In the genomic region with DNA sequence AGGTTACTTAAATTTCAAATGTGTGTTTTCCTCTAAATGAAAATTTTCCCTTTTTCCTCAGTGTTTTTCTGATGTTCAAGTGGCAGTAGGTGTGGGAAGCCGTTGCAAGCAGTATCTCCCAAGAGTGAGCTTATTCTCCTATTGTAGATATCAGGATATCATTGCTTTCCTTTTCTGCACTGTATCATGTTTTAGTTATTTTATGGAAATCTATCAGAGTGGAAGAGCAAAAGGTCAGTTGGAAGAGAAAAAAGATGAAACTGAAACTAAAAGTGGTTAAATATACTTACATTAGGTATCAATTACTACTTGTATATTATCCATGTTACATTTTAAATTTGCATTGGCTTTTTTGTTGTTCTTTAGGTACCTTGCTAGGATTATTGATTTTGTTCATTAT, we compare ENCODE assay signal across 24 cellular contexts. TPM values are rescaled to one million over a fixed set of nuclear protein-coding genes. Genes with fewer than 3 reads are reported as not detected.
DNase-seq lines count a peak whose midpoint lies in the region; ATAC-seq and TF ChIP-seq lines count a peak whose summit lies in the region.
"Had no signal": no experiment of that assay in that cellular context is flagged by ENCODE, and none has a peak within 500 bp of the region (broad histone marks: within the 10 kb centered on the region; RNA-seq: fewer than 3 reads in every experiment).

No MANE protein-coding gene starts in this region.

- H3K4me1 Mint-ChIP-seq in activated CD4-positive, alpha-beta T cell treated with anti-CD3 and anti-CD28 coated beads, Interleukin-2, amount 10 ng/mL, durations not matched to agents 24 days and 14 days: peaks cover 29% of the 10 kb centered on the region
- H3K4me1 Mint-ChIP-seq in CD8-positive, alpha-beta memory T cell: peaks cover 52 to 70% (median 69%) of the 10 kb centered on the region in 3 donors
- peaks cover 54% of the 10 kb centered on the region for H3K4me1 Mint-ChIP-seq in activated CD8-positive, alpha-beta T cell treated with anti-CD3 and anti-CD28 coated beads for 36 hours (ENCODE audit: low read depth)

- H3K27ac ChIP-seq in CD8-positive, alpha-beta memory T cell (ENCODE audit: low read depth, low read length): no peak overlapping the region
- H3K27ac ChIP-seq in right lobe of liver: peak overlapping the region in 1 of 3 donors; percentile 27
- H3K27ac ChIP-seq in lower lobe of right lung: no peak overlapping the region
- H3K27ac ChIP-seq: ascending aorta, esophagus squamous epithelium, uterus, VCaP had no signal

- no peak for DNase-seq in activated CD4-positive, alpha-beta T cell treated with anti-CD3 and anti-CD28 coated beads, Interleukin-2, amount 10 ng/mL, durations not matched to agents 24 days and 14 days
- DNase-seq in activated CD4-positive, alpha-beta T cell treated with anti-CD3 and anti-CD28 coated beads, Interleukin-2, amount 50 U/mL, for 1 hour: no peak
- DNase-seq in CD8-positive, alpha-beta memory T cell: no peak
- DNase-seq in activated CD8-positive, alpha-beta T cell treated with anti-CD3 and anti-CD28 coated beads for 36 hours: no peak
- DNase-seq in right lobe of liver: no peak
- no peak for DNase-seq in lower lobe of right lung
- DNase-seq in LoVo (ENCODE audit: low spot score): no peak
- DNase-seq: activated CD4-positive, alpha-beta memory T cell treated with anti-CD3 and anti-CD28 coated beads for 36 hours; activated effector memory CD4-positive, alpha-beta T cell treated with Interleukin-2 at 50 U/mL for 16 hours; cerebellar nuclear complex; DMS79; effector CD4-positive, alpha-beta T cell; esophagus squamous epithelium; left cardiac atrium; NCI-H1694 treated with DMSO at 0.1 percent for 48 hours; NCI-H345; stimulated activated CD4-positive, alpha-beta T cell treated with anti-CD3 and anti-CD28 coated beads, Interleukin-4, amount 100 ng/mL, for 1 hour; SW 1271; uterus had no signal

- peaks cover 33% of the 10 kb centered on the region for H3K4me1 ChIP-seq in CD8-positive, alpha-beta memory T cell (ENCODE audit: insufficient read depth, low read length)
- H3K4me1 ChIP-seq in right lobe of liver: peaks cover 0 to 16% (median 0%) of the 10 kb centered on the region in 4 donors
- no peaks in the 10 kb centered on the region for H3K4me1 ChIP-seq in lower lobe of right lung
- H3K4me1 ChIP-seq: ascending aorta, esophagus squamous epithelium, uterus had no signal

- intact Hi-C loops in activated CD4-positive, alpha-beta T cell treated with anti-CD3 and anti-CD28 coated beads, Interleukin-2, amount 10 ng/mL, durations not matched to agents 24 days and 14 days (cut with micrococcal nuclease): no loop called here
- intact Hi-C loops in activated CD8-positive, alpha-beta T cell treated with anti-CD3 and anti-CD28 coated beads for 36 hours (cut with micrococcal nuclease): no loop called here
- intact Hi-C loops in right lobe of liver (cut with DNase I) (no loop called here), lower lobe of right lung (cut with DNase I) (no loop called here)

- H3K27me3 ChIP-seq in CD8-positive, alpha-beta memory T cell (ENCODE audit: insufficient read depth, low read length, poor library complexity, severe bottlenecking): no peaks in the 10 kb centered on the region
- no peaks in the 10 kb centered on the region for H3K27me3 ChIP-seq in right lobe of liver
- no peaks in the 10 kb centered on the region for H3K27me3 ChIP-seq in lower lobe of right lung (ENCODE audit: low read depth)
- H3K27me3 ChIP-seq: ascending aorta, esophagus squamous epithelium, uterus had no signal

- 18% methylated on average over 1 of the region's 1 CpG for WGBS in right lobe of liver (ENCODE audit: insufficient coverage, low coverage, low lambda C conversion rate, missing lambda C conversion rate)

- H3K36me3 ChIP-seq in CD8-positive, alpha-beta memory T cell (ENCODE audit: insufficient read depth, low read length): no peaks in the 10 kb centered on the region
- H3K36me3 ChIP-seq in right lobe of liver (no peaks in the 10 kb centered on the region), lower lobe of right lung (no peaks in the 10 kb centered on the region)
- H3K36me3 ChIP-seq: ascending aorta, esophagus squamous epithelium, uterus had no signal

- TF ChIP-seq CTCF in activated CD8-positive, alpha-beta T cell treated with anti-CD3 and anti-CD28 coated beads for 36 hours (IDR thresholded peaks at IDR 0.05): no peak
- no peak for TF ChIP-seq CTCF in right lobe of liver (IDR thresholded peaks at IDR 0.05)
- TF ChIP-seq CTCF in lower lobe of right lung (IDR thresholded peaks at IDR 0.05): no peak

- H3K36me3 Mint-ChIP-seq in activated CD4-positive, alpha-beta T cell treated with anti-CD3 and anti-CD28 coated beads, Interleukin-2, amount 10 ng/mL, durations not matched to agents 24 days and 14 days (ENCODE audit: low read depth): peaks cover 70% of the 10 kb centered on the region
- peaks cover 20 to 46% (median 42%) of the 10 kb centered on the region in 3 donors for H3K36me3 Mint-ChIP-seq in CD8-positive, alpha-beta memory T cell
- H3K36me3 Mint-ChIP-seq in activated CD8-positive, alpha-beta T cell treated with anti-CD3 and anti-CD28 coated beads for 36 hours (ENCODE audit: low read depth): peaks cover 56% of the 10 kb centered on the region

- CTCF ChIA-PET in CD8-positive, alpha-beta memory T cell (lab: Charles Lee): no interaction called here
- CTCF ChIA-PET in activated CD8-positive, alpha-beta T cell treated with anti-CD3 and anti-CD28 coated beads for 36 hours (lab: Charles Lee): interaction anchor here (1.2 kb wide), 1 partner anchor 12 kb away, joined by 4 read pairs; no protein-coding TSS in a partner anchor

- H3K4me3 Mint-ChIP-seq in activated CD4-positive, alpha-beta T cell treated with anti-CD3 and anti-CD28 coated beads, Interleukin-2, amount 10 ng/mL, durations not matched to agents 24 days and 14 days: peak overlapping the region; percentile 36
- H3K4me3 Mint-ChIP-seq in CD8-positive, alpha-beta memory T cell: peak overlapping the region in 6 of 7 donors; percentile 6 to 38 (median 28)
- peak overlapping the region; percentile 59 for H3K4me3 Mint-ChIP-seq in activated CD8-positive, alpha-beta T cell treated with anti-CD3 and anti-CD28 coated beads for 36 hours
- H3K4me3 Mint-ChIP-seq: activated CD4-positive, alpha-beta memory T cell treated with anti-CD3 and anti-CD28 coated beads for 36 hours; CD14-positive monocyte had no signal

- no peaks in the 10 kb centered on the region for H3K9me3 ChIP-seq in CD8-positive, alpha-beta memory T cell (ENCODE audit: low read length)
- peaks cover 0 to 13% (median 0%) of the 10 kb centered on the region in 4 donors for H3K9me3 ChIP-seq in right lobe of liver
- peaks cover 24% of the 10 kb centered on the region for H3K9me3 ChIP-seq in lower lobe of right lung
- H3K9me3 ChIP-seq: uterus had no signal

- POLR2A ChIA-PET in CD8-positive, alpha-beta memory T cell (lab: Charles Lee): no interaction called here
- POLR2A ChIA-PET in activated CD8-positive, alpha-beta T cell treated with anti-CD3 and anti-CD28 coated beads for 36 hours (lab: Charles Lee): no interaction called here

- no peak overlapping the region for H3K27ac Mint-ChIP-seq in activated CD4-positive, alpha-beta T cell treated with anti-CD3 and anti-CD28 coated beads, Interleukin-2, amount 10 ng/mL, durations not matched to agents 24 days and 14 days
- H3K27ac Mint-ChIP-seq in CD8-positive, alpha-beta memory T cell: peak overlapping the region in 3 of 8 donors; percentile 0 to 29 (median 21)
- peak overlapping the region; percentile 72 for H3K27ac Mint-ChIP-seq in activated CD8-positive, alpha-beta T cell treated with anti-CD3 and anti-CD28 coated beads for 36 hours
- H3K27ac Mint-ChIP-seq: activated CD4-positive, alpha-beta memory T cell treated with anti-CD3 and anti-CD28 coated beads for 36 hours had no signal

- ATAC-seq in activated CD8-positive, alpha-beta T cell treated with anti-CD3 and anti-CD28 coated beads for 36 hours: no peak
- ATAC-seq in right lobe of liver: peak; percentile 44 to 78 (median 48)
- ATAC-seq in GM21390 (IDR thresholded peaks at IDR 0.05; ENCODE audit: unreplicated experiment): no peak
- ATAC-seq in lower lobe of right lung: no peak
- ATAC-seq: left cardiac atrium had no signal

- TF ChIP-seq POLR2A in right lobe of liver (IDR thresholded peaks at IDR 0.05): no peak

- H3K4me3 ChIP-seq in CD8-positive, alpha-beta memory T cell (ENCODE audit: low read length): no peak overlapping the region
- peak overlapping the region in 1 of 3 donors; percentile 1 for H3K4me3 ChIP-seq in right lobe of liver
- no peak overlapping the region for H3K4me3 ChIP-seq in lower lobe of right lung
- H3K4me3 ChIP-seq: ascending aorta, smooth muscle cell, uterus had no signal

- no peaks in the 10 kb centered on the region for H3K27me3 Mint-ChIP-seq in activated CD4-positive, alpha-beta T cell treated with anti-CD3 and anti-CD28 coated beads, Interleukin-2, amount 10 ng/mL, durations not matched to agents 24 days and 14 days
- no peaks in the 10 kb centered on the region for H3K27me3 Mint-ChIP-seq in CD8-positive, alpha-beta memory T cell
- no peaks in the 10 kb centered on the region for H3K27me3 Mint-ChIP-seq in activated CD8-positive, alpha-beta T cell treated with anti-CD3 and anti-CD28 coated beads for 36 hours
- H3K27me3 Mint-ChIP-seq: activated CD4-positive, alpha-beta memory T cell treated with anti-CD3 and anti-CD28 coated beads for 36 hours had no signal

- H3K9me3 Mint-ChIP-seq in activated CD4-positive, alpha-beta T cell treated with anti-CD3 and anti-CD28 coated beads, Interleukin-2, amount 10 ng/mL, durations not matched to agents 24 days and 14 days: peaks cover 25% of the 10 kb centered on the region
- H3K9me3 Mint-ChIP-seq in CD8-positive, alpha-beta memory T cell: peaks cover 20 to 34% (median 28%) of the 10 kb centered on the region in 5 donors
- peaks cover 37% of the 10 kb centered on the region for H3K9me3 Mint-ChIP-seq in activated CD8-positive, alpha-beta T cell treated with anti-CD3 and anti-CD28 coated beads for 36 hours

RNA-seq across cellular contexts. Expression of gene PDE3B, which starts 57.0 kb away (rescaled TPM):
- total RNA-seq in activated CD4-positive, alpha-beta T cell treated with anti-CD3 and anti-CD28 coated beads, Interleukin-2, amount 10 ng/mL, durations not matched to agents 24 days and 14 days: 49.3 and 52.8 TPM in 2 replicates
- total RNA-seq in CD8-positive, alpha-beta memory T cell: 10 to 100 TPM; 47.0 to 47.2 TPM
- 39.8 TPM for polyA plus RNA-seq in CD8-positive, alpha-beta memory T cell
- 10 to 100 TPM; 42.3 to 43.1 TPM for total RNA-seq in activated CD8-positive, alpha-beta T cell treated with anti-CD3 and anti-CD28 coated beads for 36 hours
- total RNA-seq in right lobe of liver (10 to 100 TPM; 14.9 to 47.1 (median 28.8) TPM), lower lobe of right lung (34.3 TPM)

Comparison
In these comparisons a context has a peak if more than half of its experiments do, and no peak if none do; other contexts are left out.
1. ATAC-seq: peak in right lobe of liver (4 of 4); none in activated CD8-positive, alpha-beta T cell treated with anti-CD3 and anti-CD28 coated beads for 36 hours (single experiment), GM21390 (single experiment) and lower lobe of right lung (0 of 2).
2. Peak in every context shown above with its lines, with median percentiles within 50 percentile points of each other: H3K4me3 Mint-ChIP-seq.